7 cellular contexts compared by ENCODE assay signal in the genomic region with DNA sequence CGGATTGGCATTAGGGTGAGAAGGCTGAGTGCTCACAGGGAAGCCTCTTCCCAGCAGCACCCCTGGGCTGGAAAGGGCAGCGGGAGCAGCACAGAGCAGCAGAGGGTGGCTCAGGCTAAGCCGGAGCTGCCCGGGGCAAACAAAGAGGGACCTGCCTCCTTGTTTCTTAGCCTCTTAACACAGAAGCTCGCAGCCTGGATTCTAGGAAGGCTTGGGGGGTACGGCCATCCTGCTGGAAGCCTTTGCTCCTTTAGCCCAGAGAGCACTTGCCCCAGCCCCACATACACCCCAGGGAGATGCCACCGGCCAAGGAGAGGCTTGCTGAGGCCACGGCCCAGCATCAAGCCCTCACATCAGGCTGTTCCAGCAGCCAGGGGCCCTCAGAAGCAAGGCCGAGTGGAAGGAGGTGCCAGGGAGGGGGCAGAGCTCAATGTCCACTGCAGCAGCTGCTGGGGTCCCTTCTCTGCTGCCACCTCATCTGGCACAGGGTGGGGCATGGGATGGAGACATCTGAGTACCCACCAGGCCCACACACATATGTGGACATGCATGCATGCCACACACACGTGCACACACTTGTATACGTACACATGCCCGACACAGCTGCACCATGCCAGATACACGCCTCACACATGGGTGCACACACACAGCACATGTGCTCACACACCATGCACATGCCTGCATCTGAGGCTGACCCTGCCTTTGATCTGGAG. TPM values are rescaled to one million over a fixed set of nuclear protein-coding genes. Genes with fewer than 3 reads are reported as not detected.
A peak's percentile ranks its signal among the peaks of the same experiment; 100 is the strongest.
DNase-seq lines count a peak whose midpoint lies in the region; ATAC-seq and TF ChIP-seq lines count a peak whose summit lies in the region.

No MANE protein-coding gene starts in this region.

- H3K9ac ChIP-seq in mucosa of rectum (ENCODE audit: low read depth in 1 of 2, low read length in 2 of 2) = peak overlapping the region; percentile 17 to 50

- H3K4me1 ChIP-seq in mucosa of rectum (ENCODE audit: control insufficient read depth in 2 of 2, insufficient read depth in 2 of 2, low read length in 2 of 2) (peaks cover 20% of the 10 kb centered on the region in 2 donors), upper lobe of left lung (peaks cover 25 to 36% (median 30%) of the 10 kb centered on the region in 4 donors)

- TF ChIP-seq CTCF in upper lobe of left lung (IDR thresholded peaks at IDR 0.05) = no peak

- ATAC-seq in upper lobe of left lung (ENCODE audit: low FRiP score in 2 of 2) = peak; percentile 46 to 60
- ATAC-seq in GM21825 (IDR thresholded peaks at IDR 0.05; ENCODE audit: unreplicated experiment) = no peak

- no peak for TF ChIP-seq EP300 in upper lobe of left lung (IDR thresholded peaks at IDR 0.05)

- H3K4me3 ChIP-seq in mucosa of rectum (ENCODE audit: low read length in 2 of 2) = no peak overlapping the region
- H3K4me3 ChIP-seq in upper lobe of left lung = no peak overlapping the region

- H3K27me3 ChIP-seq in mucosa of rectum (ENCODE audit: control insufficient read depth in 2 of 2, insufficient read depth in 2 of 2, low read length in 2 of 2) (no peaks in the 10 kb centered on the region), upper lobe of left lung (no peaks in the 10 kb centered on the region)

- no peaks in the 10 kb centered on the region for H3K9me3 ChIP-seq in mucosa of rectum (ENCODE audit: control insufficient read depth in 2 of 2, low read length in 2 of 2)
- no peaks in the 10 kb centered on the region for H3K9me3 ChIP-seq in upper lobe of left lung

- WGBS in upper lobe of left lung, 2 donors = 72 to 75% methylated on average over 9 to 13 of the region's 13 CpGs

- TF ChIP-seq POLR2A in upper lobe of left lung (IDR thresholded peaks at IDR 0.05) = no peak

- peak; percentile 76 for DNase-seq in RPMI7951 (ENCODE audit: low read depth)
- DNase-seq in ecto neural progenitor cell (ENCODE audit: low spot score) = peak; percentile 45
- peak; percentile 20 to 50 for DNase-seq in upper lobe of left lung
- no peak for DNase-seq in NCI-H146 (lab: John Stamatoyannopoulos, UW)
- DNase-seq in HCEC 1CT = no peak

- H3K27ac ChIP-seq in mucosa of rectum (ENCODE audit: low read depth in 2 of 2, low read length in 2 of 2) (peak overlapping the region; percentile 77 to 84), upper lobe of left lung (peak overlapping the region; percentile 63 to 88 (median 75))

- peaks cover 5 to 6% of the 10 kb centered on the region in 2 donors for H3K36me3 ChIP-seq in mucosa of rectum (ENCODE audit: control insufficient read depth in 2 of 2, insufficient read depth in 2 of 2, low read length in 2 of 2)
- peaks cover 0 to 7% (median 1%) of the 10 kb centered on the region in 4 donors for H3K36me3 ChIP-seq in upper lobe of left lung

RNA-seq across cellular contexts. Expression of a gene that starts 20.3 kb away (rescaled TPM):
- 3.8 and 7.7 TPM in 2 replicates for total RNA-seq in RPMI7951 (2014; rRNA removed; shearing (Covaris generic))
- total RNA-seq in upper lobe of left lung = 10 to 100 TPM; 23.2 to 81.3 (median 50.8) TPM

RNA-seq across cellular contexts. Expression of a gene that starts 56.3 kb away (rescaled TPM):
- total RNA-seq in RPMI7951 (2014; rRNA removed; shearing (Covaris generic)) = 61.3 and 97.9 TPM in 2 replicates
- total RNA-seq in upper lobe of left lung = 100 to 1,000 TPM; 142 to 483 (median 213) TPM

Comparison
In these comparisons a context has a peak if more than half of its experiments do, and no peak if none do; other contexts are left out.
1. DNase-seq: peak in RPMI7951 (single experiment), ecto neural progenitor cell (single experiment) and upper lobe of left lung (2 of 2); none in NCI-H146 (single experiment) and HCEC 1CT (single experiment).